ENCODE assay signal across 12 cellular contexts in the genomic region with DNA sequence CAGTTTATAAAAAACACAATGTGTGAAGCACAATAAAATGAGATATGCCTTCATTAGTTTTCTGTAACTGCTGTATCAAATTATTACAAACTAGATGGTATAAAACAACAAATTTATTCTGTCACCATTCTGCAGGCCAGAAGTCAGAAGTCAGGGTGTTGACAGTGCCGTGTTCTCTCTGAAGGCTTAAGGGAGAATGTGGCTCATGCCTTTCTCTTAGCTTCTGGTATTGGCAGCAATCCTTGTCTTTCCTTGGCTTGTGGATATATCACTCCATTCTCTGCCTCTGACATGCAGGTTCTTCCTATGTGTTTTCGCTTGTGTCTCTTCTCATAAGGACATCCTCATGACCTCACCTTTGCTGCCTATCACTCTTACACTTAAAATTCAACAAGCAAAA. TPM values are rescaled to one million over a fixed set of nuclear protein-coding genes. Genes with fewer than 3 reads are reported as not detected.
A peak's percentile ranks its signal among the peaks of the same experiment; 100 is the strongest.
DNase-seq lines count a peak whose midpoint lies in the region; ATAC-seq and TF ChIP-seq lines count a peak whose summit lies in the region.
"Had no signal": no experiment of that assay in that cellular context is flagged by ENCODE, and none has a peak within 500 bp of the region (broad histone marks: within the 10 kb centered on the region; RNA-seq: fewer than 3 reads in every experiment).

No MANE protein-coding gene starts in this region.

- DNase-seq in Right ventricle myocardium superior (no peak), cardiac septum (ENCODE audit: low spot score) (no peak), WTC11 (ENCODE audit: low spot score) (no peak), heart left ventricle (peak in 1 of 5 donors; percentile 30), superior temporal gyrus (ENCODE audit: extremely low spot score) (no peak), HuH-7.5 (ENCODE audit: low spot score) (no peak), erythroblast (lab: John Stamatoyannopoulos, UW) (no peak)
- DNase-seq: AML-193, NCI-H187 treated with DMSO at 0.1 percent for 48 hours, NCI-H748 treated with DMSO at 0.1 percent for 48 hours, SIG-M5 had no signal

- ATAC-seq in Right ventricle myocardium superior (ENCODE audit: poor library complexity) (peak; percentile 78), WTC11 (no peak), heart left ventricle (peak; percentile 42 to 72 (median 46)), GM19023 (IDR thresholded peaks at IDR 0.05; ENCODE audit: unreplicated experiment) (no peak)

- H3K27ac ChIP-seq in heart left ventricle: peak overlapping the region; percentile 6 to 78 (median 62)

- no peak overlapping the region for H3K4me3 ChIP-seq in heart left ventricle

- H3K27me3 ChIP-seq in heart left ventricle: no peaks in the 10 kb centered on the region

- H3K27me3 Mint-ChIP-seq in WTC11 (ENCODE audit: low read depth): no peaks in the 10 kb centered on the region

- H3K9me3 ChIP-seq in heart left ventricle: no peaks in the 10 kb centered on the region

- intact Hi-C loops in Right ventricle myocardium superior (cut with DNase I): loop anchor here (5.0 kb wide), 1 partner anchor 100 kb away; no protein-coding TSS in a partner anchor
- intact Hi-C loops in cardiac septum (cut with DNase I): no loop called here
- intact Hi-C loops in heart left ventricle (cut with DNase I): loop anchor here in 2 of 10 donors (5.0 to 10.0 kb wide), 2 partner anchors 98 to 100 kb away; no protein-coding TSS in a partner anchor

- no peaks in the 10 kb centered on the region for H3K36me3 ChIP-seq in heart left ventricle

- TF ChIP-seq CTCF in WTC11 (IDR thresholded peaks at IDR 0.05): no peak
- TF ChIP-seq CTCF in heart left ventricle (IDR thresholded peaks at IDR 0.05): no peak

- H3K4me1 ChIP-seq in heart left ventricle: peaks cover 12 to 97% (median 78%) of the 10 kb centered on the region in 12 donors

- CTCF ChIA-PET in WTC11 (lab: Charles Lee): no interaction called here

- H3K4me1 Mint-ChIP-seq in WTC11: peaks cover 55% of the 10 kb centered on the region

- 54 to 68% (median 61%) methylated on average over 2 of the region's 2 CpGs for WGBS in heart left ventricle, 4 donors

- POLR2A ChIA-PET in WTC11 (lab: Charles Lee): interaction anchor here (1.1 kb wide), 1 partner anchor 10 kb away, joined by 3 read pairs; the partner anchor contains the start of gene NEK7

- TF ChIP-seq POLR2A in heart left ventricle (IDR thresholded peaks at IDR 0.05): no peak
- TF ChIP-seq POLR2A in erythroblast (IDR thresholded peaks at IDR 0.05; ENCODE audit: low read length): no peak

- no peak overlapping the region for H3K4me3 Mint-ChIP-seq in WTC11

- H3K27ac Mint-ChIP-seq in WTC11: peak overlapping the region; percentile 17

- no peaks in the 10 kb centered on the region for H3K9me3 Mint-ChIP-seq in WTC11

- no peaks in the 10 kb centered on the region for H3K36me3 Mint-ChIP-seq in WTC11

TF ChIP-seq in WTC11, 78 proteins besides CTCF, POLR2A, EP300 and RAD21:
- TF ChIP-seq SMAD3 (CRISPR knock-in tag; IDR thresholded peaks at IDR 0.05; ENCODE audit: borderline replicate concordance): no peak
- TF ChIP-seq ATF1 (CRISPR knock-in tag; IDR thresholded peaks at IDR 0.05): no peak
- no peak for TF ChIP-seq ZNF138 (CRISPR knock-in tag; conservative IDR thresholded peaks at IDR 0.05)
- TF ChIP-seq CREB1 (CRISPR knock-in tag; IDR thresholded peaks at IDR 0.05): no peak
- TF ChIP-seq, protein P1, sequence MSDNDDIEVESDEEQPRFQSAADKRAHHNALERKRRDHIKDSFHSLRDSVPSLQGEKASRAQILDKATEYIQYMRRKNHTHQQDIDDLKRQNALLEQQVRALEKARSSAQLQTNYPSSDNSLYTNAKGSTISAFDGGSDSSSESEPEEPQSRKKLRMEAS (CRISPR knock-in tag; IDR thresholded peaks at IDR 0.05): no peak
- TF ChIP-seq RELA (CRISPR knock-in tag; IDR thresholded peaks at IDR 0.05; ENCODE audit: borderline replicate concordance): no peak
- TF ChIP-seq OVOL2 (CRISPR knock-in tag; IDR thresholded peaks at IDR 0.05; ENCODE audit: borderline replicate concordance): no peak

RNA-seq across cellular contexts. Expression of gene NEK7, which starts 10.1 kb away (rescaled TPM):
- total RNA-seq in Right ventricle myocardium superior (185 TPM), cardiac septum (318 TPM), WTC11 (2021) (10.3 to 13.3 TPM (median 11.3 TPM) in 3 replicates), heart left ventricle (100 to 1,000 TPM; 179 to 499 (median 286) TPM)
- polyA plus RNA-seq in heart left ventricle: 100 to 1,000 TPM in 1 of 2 donors, 10 to 100 TPM in 1; 57.5 to 235 TPM

Comparison
In these comparisons a context has a peak if more than half of its experiments do, and no peak if none do; other contexts are left out.
1. ATAC-seq: peak in Right ventricle myocardium superior (single experiment) and heart left ventricle (4 of 4); none in WTC11 (single experiment) and GM19023 (single experiment).
2. RNA of gene NEK7, which starts 10.1 kb away (total RNA-seq): 318 TPM in cardiac septum (single experiment), 179 to 499 TPM in heart left ventricle and 185 TPM in Right ventricle myocardium superior (single experiment); 10.3 to 13.3 TPM in WTC11; every median in the first group is over 10 times any median in the second.